ENCODE assay signal across 12 cellular contexts in the genomic region with DNA sequence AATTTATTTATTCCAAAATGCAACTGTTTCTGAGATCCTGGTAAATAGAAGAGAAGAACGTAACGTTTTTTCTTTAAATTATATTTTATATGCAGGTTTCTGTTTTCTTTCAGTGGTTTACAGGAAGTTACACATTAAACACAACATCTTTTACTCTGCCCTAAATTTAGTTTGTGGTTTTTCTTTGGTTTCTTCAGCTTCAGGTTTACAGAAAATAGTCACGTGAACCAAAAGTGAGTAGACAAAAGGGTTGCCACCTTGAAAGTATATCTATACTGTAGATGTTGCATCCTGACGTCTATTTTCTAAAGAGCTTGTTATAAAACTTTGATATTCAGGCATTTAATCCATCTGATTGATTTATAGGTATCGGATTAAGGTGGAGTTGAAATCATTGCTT.
DNase-seq lines count a peak whose midpoint lies in the region; ATAC-seq and TF ChIP-seq lines count a peak whose summit lies in the region.
"Had no signal": no experiment of that assay in that cellular context is flagged by ENCODE, and none has a peak within 500 bp of the region (broad histone marks: within the 10 kb centered on the region; RNA-seq: fewer than 3 reads in every experiment).

No MANE protein-coding gene starts in this region.

- no peaks in the 10 kb centered on the region for H3K9me3 ChIP-seq in right lobe of liver
- H3K9me3 ChIP-seq: Caco-2 had no signal

- intact Hi-C loops in right lobe of liver (cut with DNase I) = no loop called here

- H3K36me3 ChIP-seq in KMS-11 (ENCODE audit: insufficient read depth) (no peaks in the 10 kb centered on the region), right lobe of liver (no peaks in the 10 kb centered on the region)

- H3K9ac ChIP-seq in KMS-11 = peak overlapping the region; percentile 12; the same call in 1 of the 2 replicates

- 30% methylated on average over 5 of the region's 5 CpGs for WGBS in right lobe of liver (ENCODE audit: insufficient coverage, low coverage, low lambda C conversion rate, missing lambda C conversion rate)

- no peak for TF ChIP-seq CTCF in KMS-11 (conservative IDR thresholded peaks at IDR 0.05; ENCODE audit: low read depth, low read length)
- no peak for TF ChIP-seq CTCF in right lobe of liver (IDR thresholded peaks at IDR 0.05)

- TF ChIP-seq POLR2A in right lobe of liver (IDR thresholded peaks at IDR 0.05) = no peak

- H3K79me2 ChIP-seq in KMS-11 (ENCODE audit: insufficient read depth, low read depth) = no peaks in the 10 kb centered on the region

- peak overlapping the region; percentile 71 for H2AFZ ChIP-seq in KMS-11 (ENCODE audit: low read depth)

- H3K27ac ChIP-seq in KMS-11 (peak overlapping the region; percentile 66), right lobe of liver (no peak overlapping the region)

- DNase-seq in occipital lobe (lab: John Stamatoyannopoulos, UW) (no peak), NCI-H526 treated with DMSO at 0.1 percent for 48 hours (lab: John Stamatoyannopoulos, UW) (no peak), right lobe of liver (no peak)
- no peak for DNase-seq in activated CD8-positive, alpha-beta memory T cell treated with anti-CD3 and anti-CD28 coated beads, Interleukin-2, amount 50 U/mL, for 48 hours
- DNase-seq: activated naive CD4-positive, alpha-beta T cell treated with anti-CD3 and anti-CD28 coated beads for 36 hours; Caco-2; NCI-H2171 treated with DMSO at 0.1 percent for 48 hours; stimulated activated naive CD4-positive, alpha-beta T cell treated with Interleukin-2 at 50 U/mL for 16 hours had no signal

- ATAC-seq in GM18861 (IDR thresholded peaks at IDR 0.05; ENCODE audit: unreplicated experiment) = peak; percentile 96
- peak; percentile 93 for ATAC-seq in GM21381 (IDR thresholded peaks at IDR 0.05; ENCODE audit: unreplicated experiment)
- ATAC-seq in HG02981 (IDR thresholded peaks at IDR 0.05; ENCODE audit: unreplicated experiment) = peak; percentile 95
- no peak for ATAC-seq in right lobe of liver

- H3K27me3 ChIP-seq in KMS-11 (ENCODE audit: insufficient read depth, low read depth) (no peaks in the 10 kb centered on the region), right lobe of liver (no peaks in the 10 kb centered on the region)

- H4K20me1 ChIP-seq in KMS-11 (ENCODE audit: insufficient read depth) = no peaks in the 10 kb centered on the region

- peaks cover 73% of the 10 kb centered on the region for H3K4me1 ChIP-seq in KMS-11 (ENCODE audit: low read depth, poor library complexity, severe bottlenecking)
- H3K4me1 ChIP-seq in right lobe of liver = no peaks in the 10 kb centered on the region
- H3K4me1 ChIP-seq: Caco-2 had no signal

- H3K4me3 ChIP-seq in KMS-11 (IDR thresholded peaks at IDR 0.05; ENCODE audit: insufficient read depth, low read depth, low read length) (no peak overlapping the region), right lobe of liver (no peak overlapping the region)

- peak overlapping the region; percentile 88 for H3K4me2 ChIP-seq in KMS-11

Comparison
In these comparisons a context has a peak if more than half of its experiments do, and no peak if none do; other contexts are left out.
1. ATAC-seq: peak in GM18861 (single experiment), GM21381 (single experiment) and HG02981 (single experiment); none in right lobe of liver (0 of 4).